ENCODE assay signal across 28 cellular contexts in genomic region chr5:133642153-133642552, GRCh38.
"Had no signal": no experiment of that assay in that cellular context is flagged by ENCODE, and none has a peak within 500 bp of the region (broad histone marks: within the 10 kb centered on the region; RNA-seq: fewer than 3 reads in every experiment).

No MANE protein-coding gene starts in this region.

- H3K27ac Mint-ChIP-seq: naive thymus-derived CD4-positive, alpha-beta T cell; natural killer cell treated with Interleukin-12 subunit alpha and Interleukin-12 subunit beta and Interleukin-15 and Interleukin-18, amount 100 ng/mL, for 72 hours; stimulated activated effector memory CD8-positive, alpha-beta T cell treated with anti-CD3 and anti-CD28 coated beads, Interleukin-12 subunit alpha, Interleukin-12 subunit beta, amount 100 ng/mL, for 72 hours had no signal

- H3K27me3 ChIP-seq: pancreas, testis, thyroid gland, upper lobe of left lung, vagina had no signal

- H3K36me3 ChIP-seq: left ventricle myocardium inferior, pancreas, prostate gland, stomach, thyroid gland, transverse colon, upper lobe of left lung, vagina had no signal

- H3K4me1 Mint-ChIP-seq: naive thymus-derived CD4-positive, alpha-beta T cell; stimulated activated effector memory CD8-positive, alpha-beta T cell treated with anti-CD3 and anti-CD28 coated beads, Interleukin-12 subunit alpha, Interleukin-12 subunit beta, amount 100 ng/mL, for 72 hours had no signal

- H3K4me1 ChIP-seq: left ventricle myocardium inferior, pancreas, prostate gland, stomach, testis, thyroid gland, transverse colon, upper lobe of left lung, vagina had no signal

- H3K9me3 ChIP-seq: left ventricle myocardium inferior, mucosa of descending colon, pancreas, prostate gland, stomach, testis, thyroid gland, transverse colon, upper lobe of left lung, vagina had no signal

- H3K36me3 Mint-ChIP-seq: naive thymus-derived CD4-positive, alpha-beta T cell; natural killer cell treated with Interleukin-12 subunit alpha and Interleukin-12 subunit beta and Interleukin-15 and Interleukin-18, amount 100 ng/mL, for 72 hours; stimulated activated effector memory CD8-positive, alpha-beta T cell treated with anti-CD3 and anti-CD28 coated beads, Interleukin-12 subunit alpha, Interleukin-12 subunit beta, amount 100 ng/mL, for 72 hours had no signal

- H3K4me3 ChIP-seq: left ventricle myocardium inferior, lung, mucosa of descending colon, pancreas, prostate gland, skin epidermis, stomach, testis, thyroid gland, transverse colon, upper lobe of left lung, vagina had no signal

- ATAC-seq: mucosa of descending colon; naive thymus-derived CD4-positive, alpha-beta T cell; natural killer cell treated with Interleukin-12 subunit alpha and Interleukin-12 subunit beta and Interleukin-15 and Interleukin-18, amount 100 ng/mL, for 72 hours; pancreas; right cardiac atrium; sciatic nerve; stimulated activated effector memory CD8-positive, alpha-beta T cell treated with anti-CD3 and anti-CD28 coated beads, Interleukin-12 subunit alpha, Interleukin-12 subunit beta, amount 100 ng/mL, for 72 hours; stimulated activated naive CD8-positive, alpha-beta T cell treated with anti-CD3 and anti-CD28 coated beads, Interleukin-15, Interleukin-2, amounts not matched to agents 100 U/mL and 50 U/mL, for 24 hours had no signal

- H3K4me3 Mint-ChIP-seq: naive thymus-derived CD4-positive, alpha-beta T cell; natural killer cell treated with Interleukin-12 subunit alpha and Interleukin-12 subunit beta and Interleukin-15 and Interleukin-18, amount 100 ng/mL, for 72 hours; stimulated activated effector memory CD8-positive, alpha-beta T cell treated with anti-CD3 and anti-CD28 coated beads, Interleukin-12 subunit alpha, Interleukin-12 subunit beta, amount 100 ng/mL, for 72 hours had no signal

- H3K27ac ChIP-seq: left ventricle myocardium inferior, pancreas, prostate gland, skin epidermis, stomach, testis, thyroid gland, transverse colon, upper lobe of left lung, vagina had no signal

- H3K9me3 Mint-ChIP-seq: natural killer cell treated with Interleukin-12 subunit alpha and Interleukin-12 subunit beta and Interleukin-15 and Interleukin-18, amount 100 ng/mL, for 72 hours; stimulated activated effector memory CD8-positive, alpha-beta T cell treated with anti-CD3 and anti-CD28 coated beads, Interleukin-12 subunit alpha, Interleukin-12 subunit beta, amount 100 ng/mL, for 72 hours had no signal

- DNase-seq: hypothalamus; islet precursor cell; left ventricle myocardium inferior; midbrain; mucosa of descending colon; naive thymus-derived CD4-positive, alpha-beta T cell; nucleus accumbens; pancreas; posterior cingulate gyrus; retina; right cardiac atrium; stimulated activated CD4-positive, alpha-beta T cell treated with anti-CD3 and anti-CD28 coated beads, Interleukin-12 subunit alpha, Interleukin-12 subunit beta, amount 100 ng/mL, for 4 hours; stimulated activated CD4-positive, alpha-beta T cell treated with anti-CD3 and anti-CD28 coated beads, Interleukin-15, amount 100 ng/mL, for 24 hours; stimulated activated CD4-positive, alpha-beta T cell treated with anti-CD3 and anti-CD28 coated beads, Interleukin-2, amount 100 ng/mL, for 24 hours; stimulated activated CD4-positive, alpha-beta T cell treated with anti-CD3 and anti-CD28 coated beads, Interleukin-4, amount 100 ng/mL, for 24 hours; stimulated activated naive CD8-positive, alpha-beta T cell treated with anti-CD3 and anti-CD28 coated beads, Interleukin-15, Interleukin-2, amounts not matched to agents 100 U/mL and 50 U/mL, for 24 hours; stomach; testis; thyroid gland; transverse colon; upper lobe of left lung had no signal
